In the genomic region with DNA sequence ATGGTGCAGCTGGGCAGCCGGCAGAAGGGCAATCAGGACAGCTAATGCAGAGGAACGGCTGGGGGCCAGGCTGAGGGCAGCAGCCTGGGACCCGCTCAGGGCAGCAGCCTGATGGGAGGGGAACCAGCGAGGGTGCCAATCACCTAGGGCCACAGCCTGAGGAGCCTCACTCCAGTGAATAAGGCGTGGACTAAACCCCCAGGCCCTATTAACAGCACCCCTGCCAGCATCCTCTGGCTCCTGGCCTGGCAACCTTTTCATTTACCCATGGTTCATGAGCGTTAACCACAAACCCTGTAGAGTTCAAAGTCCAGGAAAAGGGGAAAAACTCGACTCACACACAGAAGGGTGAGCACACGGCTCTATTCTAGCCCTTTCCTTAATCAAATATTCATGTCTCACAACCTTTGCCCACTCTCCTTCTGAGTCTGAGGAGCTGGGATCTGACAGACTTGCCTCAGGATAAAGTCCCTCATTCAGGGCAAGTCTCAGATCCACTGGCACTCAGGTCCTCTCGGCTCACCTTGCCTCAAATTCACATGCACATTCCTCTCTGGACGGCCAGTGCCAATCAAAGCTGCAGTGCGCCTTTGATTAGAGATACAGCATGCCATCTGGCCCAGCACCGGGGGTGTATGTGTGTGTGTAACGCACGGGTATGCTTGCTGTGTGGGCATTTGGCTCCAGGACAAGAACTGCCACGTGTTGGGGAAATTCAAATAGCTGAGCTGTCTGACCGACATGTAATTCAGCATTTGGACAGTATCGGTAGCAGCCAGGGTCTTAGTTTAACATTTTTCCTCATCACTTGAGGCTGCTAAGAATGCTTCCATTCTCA, we compare ENCODE assay signal across 10 cellular contexts.
A peak's percentile ranks its signal among the peaks of the same experiment; 100 is the strongest.
DNase-seq lines count a peak whose midpoint lies in the region; ATAC-seq lines count a peak whose summit lies in the region.
"Had no signal": no experiment of that assay in that cellular context is flagged by ENCODE, and none has a peak within 500 bp of the region (broad histone marks: within the 10 kb centered on the region; RNA-seq: fewer than 3 reads in every experiment).

No MANE protein-coding gene starts in this region.

- intact Hi-C loops in left colon (cut with DNase I, micrococcal nuclease) = no loop called here

- H3K36me3 ChIP-seq in stomach smooth muscle (ENCODE audit: control insufficient read depth in 2 of 2, insufficient read depth in 2 of 2, low read length in 2 of 2) = peaks cover 0 to 15% of the 10 kb centered on the region in 2 donors

- peak; percentile 84 for ATAC-seq in left colon
- no peak for ATAC-seq in GM18511 (IDR thresholded peaks at IDR 0.05; ENCODE audit: unreplicated experiment)
- no peak for ATAC-seq in HG03457 (IDR thresholded peaks at IDR 0.05; ENCODE audit: unreplicated experiment)

- peak overlapping the region; percentile 86 for H3K27ac ChIP-seq in stomach smooth muscle (ENCODE audit: low read length)

- H3K9ac ChIP-seq in stomach smooth muscle (ENCODE audit: low read length in 2 of 2) = peak overlapping the region; percentile 36 to 43

- peak overlapping the region in 1 of 2 donors; percentile 47 for H3K4me3 ChIP-seq in stomach smooth muscle (ENCODE audit: low read length in 2 of 2)

- no peaks in the 10 kb centered on the region for H3K27me3 ChIP-seq in stomach smooth muscle (ENCODE audit: control insufficient read depth in 1 of 2, insufficient read depth in 2 of 2, low read length in 2 of 2)

- peaks cover 28% of the 10 kb centered on the region for H3K4me1 ChIP-seq in stomach smooth muscle (ENCODE audit: control insufficient read depth, insufficient read depth, low read length)

- DNase-seq in NCI-H82 (lab: John Stamatoyannopoulos, UW) = peak; percentile 46
- no peak for DNase-seq in NCI-H82 treated with DMSO at 0.1 percent for 48 hours (lab: John Stamatoyannopoulos, UW; ENCODE audit: unreplicated experiment)
- peak; percentile 40 for DNase-seq in amniotic epithelial cell (ENCODE audit: low read depth)
- DNase-seq in left colon = peak; percentile 59 to 66
- no peak for DNase-seq in GDM1 (lab: John Stamatoyannopoulos, UW)
- DNase-seq: H9, KBM-7 had no signal

- H3K9me3 ChIP-seq in stomach smooth muscle (ENCODE audit: control insufficient read depth in 2 of 2, low read length in 2 of 2) = no peaks in the 10 kb centered on the region

Comparison
In these comparisons a context has a peak if more than half of its experiments do, and no peak if none do; other contexts are left out.
1. DNase-seq: peak in NCI-H82 (single experiment), amniotic epithelial cell (single experiment) and left colon (2 of 2); none in NCI-H82 treated with DMSO at 0.1 percent for 48 hours (single experiment) and GDM1 (single experiment).